28 cellular contexts compared by ENCODE assay signal in the genomic region with DNA sequence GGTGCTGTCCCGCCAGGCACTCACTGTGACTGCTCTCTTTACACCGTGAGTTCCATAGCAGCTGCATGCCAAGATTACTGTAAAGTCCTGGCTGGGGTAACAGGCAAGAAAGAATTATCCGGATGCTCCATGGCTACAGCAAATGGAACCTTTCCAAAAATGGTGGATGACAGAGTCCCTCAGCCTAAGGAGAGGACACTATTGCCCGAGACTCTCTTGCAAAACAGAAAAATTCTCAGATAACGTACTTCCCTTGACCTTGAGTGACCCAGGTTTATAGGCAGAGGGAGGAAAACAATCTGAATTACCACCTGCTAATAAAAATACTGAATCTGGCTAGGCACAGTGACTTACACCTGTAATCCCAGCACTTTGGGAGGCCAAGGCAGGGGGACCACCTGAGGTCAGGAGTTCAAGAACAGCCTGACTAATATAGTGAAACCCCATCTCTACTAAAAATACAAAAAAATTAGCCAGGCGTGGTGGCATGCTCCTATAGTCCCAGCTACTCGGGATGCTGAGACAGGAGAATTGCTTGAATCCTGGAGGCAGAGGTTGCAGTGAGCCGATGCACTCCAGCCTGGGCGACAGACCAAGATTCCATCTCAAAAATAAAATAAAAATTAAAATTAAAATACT. TPM values are rescaled to one million over a fixed set of nuclear protein-coding genes. Genes with fewer than 3 reads are reported as not detected.
"Had no signal": no experiment of that assay in that cellular context is flagged by ENCODE, and none has a peak within 500 bp of the region (broad histone marks: within the 10 kb centered on the region; RNA-seq: fewer than 3 reads in every experiment).

No MANE protein-coding gene starts in this region.

- H2AFZ ChIP-seq: hepatocyte had no signal

- FAIRE-seq: pancreas had no signal

- DNase-seq: colonic mucosa; effector CD8-positive, alpha-beta T cell; endodermal cell; foreskin keratinocyte; heart left ventricle; left cardiac atrium; left lung; mesendoderm; midbrain; naive thymus-derived CD4-positive, alpha-beta T cell; occipital lobe; stimulated activated CD4-positive, alpha-beta T cell treated with anti-CD3 and anti-CD28 coated beads, Interleukin-2, amount 100 ng/mL, for 24 hours; stimulated activated CD4-positive, alpha-beta T cell treated with anti-CD3 and anti-CD28 coated beads, Interleukin-4, amount 100 ng/mL, for 24 hours; stimulated activated naive CD4-positive, alpha-beta T cell treated with Interleukin-2 at 50 U/mL for 16 hours; stomach; tibial artery had no signal

- H3K9me3 ChIP-seq: colonic mucosa, esophagus muscularis mucosa, gastroesophageal sphincter, heart left ventricle, left lung, pancreas, stomach, tibial artery had no signal

- H3K27me3 ChIP-seq: pancreas, tibial artery had no signal

- H3K4me3 ChIP-seq: colonic mucosa, esophagus muscularis mucosa, gastroesophageal sphincter, heart left ventricle, hepatocyte, left lung, pancreas, smooth muscle cell, stomach, tibial artery had no signal

- H3K27ac ChIP-seq: colonic mucosa, epithelial cell of prostate, esophagus muscularis mucosa, foreskin keratinocyte, gastroesophageal sphincter, heart left ventricle, hepatocyte, left lung, pancreas, stomach, tibial artery had no signal

- H3K36me3 ChIP-seq: colonic mucosa, esophagus muscularis mucosa, gastroesophageal sphincter, heart left ventricle, left lung, pancreas, stomach, tibial artery had no signal

- H3K27ac Mint-ChIP-seq: dendritic cell treated with granulocyte-macrophage colony-stimulating factor and Interleukin-4, amounts not matched to agents 40 ng/mL and 50 ng/mL, for 4 days; endodermal cell; naive thymus-derived CD4-positive, alpha-beta T cell; stimulated activated effector memory CD8-positive, alpha-beta T cell treated with anti-CD3 and anti-CD28 coated beads, Interleukin-12 subunit alpha, Interleukin-12 subunit beta, amount 100 ng/mL, for 72 hours; type B pancreatic cell had no signal

- H3K4me2 ChIP-seq: hepatocyte, smooth muscle cell had no signal

- H3K4me3 Mint-ChIP-seq: dendritic cell treated with granulocyte-macrophage colony-stimulating factor and Interleukin-4, amounts not matched to agents 40 ng/mL and 50 ng/mL, for 4 days; endodermal cell; naive thymus-derived CD4-positive, alpha-beta T cell; stimulated activated effector memory CD8-positive, alpha-beta T cell treated with anti-CD3 and anti-CD28 coated beads, Interleukin-12 subunit alpha, Interleukin-12 subunit beta, amount 100 ng/mL, for 72 hours; type B pancreatic cell had no signal

- H3K4me1 ChIP-seq: foreskin keratinocyte, pancreas had no signal

- H3K9me3 Mint-ChIP-seq: dendritic cell treated with granulocyte-macrophage colony-stimulating factor and Interleukin-4, amounts not matched to agents 40 ng/mL and 50 ng/mL, for 4 days; endodermal cell; naive thymus-derived CD4-positive, alpha-beta T cell; stimulated activated effector memory CD8-positive, alpha-beta T cell treated with anti-CD3 and anti-CD28 coated beads, Interleukin-12 subunit alpha, Interleukin-12 subunit beta, amount 100 ng/mL, for 72 hours; type B pancreatic cell had no signal

- ATAC-seq: foreskin keratinocyte; gastroesophageal sphincter; heart left ventricle; left cardiac atrium; left lung; naive thymus-derived CD4-positive, alpha-beta T cell; pancreas; sciatic nerve; stimulated activated effector memory CD8-positive, alpha-beta T cell treated with anti-CD3 and anti-CD28 coated beads, Interleukin-12 subunit alpha, Interleukin-12 subunit beta, amount 100 ng/mL, for 72 hours had no signal

- H3K36me3 Mint-ChIP-seq: stimulated activated effector memory CD8-positive, alpha-beta T cell treated with anti-CD3 and anti-CD28 coated beads, Interleukin-12 subunit alpha, Interleukin-12 subunit beta, amount 100 ng/mL, for 72 hours; type B pancreatic cell had no signal

RNA-seq across cellular contexts. Expression of a gene that starts 4.5 kb away (rescaled TPM):
- total RNA-seq: lung microvascular endothelial cell had no signal
- polyA plus RNA-seq: naive thymus-derived CD4-positive, alpha-beta T cell; neural cell had no signal

RNA-seq across cellular contexts. Expression of a gene that starts 46.8 kb away (rescaled TPM):
- polyA plus RNA-seq: naive thymus-derived CD4-positive, alpha-beta T cell had no signal
